ENCODE assay signal across 8 cellular contexts in genomic region chr10:124387078-124387874, GRCh38. TPM values are rescaled to one million over a fixed set of nuclear protein-coding genes. Genes with fewer than 3 reads are reported as not detected.
A peak's percentile ranks its signal among the peaks of the same experiment; 100 is the strongest.
DNase-seq lines count a peak whose midpoint lies in the region; ATAC-seq, FAIRE-seq and TF ChIP-seq lines count a peak whose summit lies in the region.
"Had no signal": no experiment of that assay in that cellular context is flagged by ENCODE, and none has a peak within 500 bp of the region (broad histone marks: within the 10 kb centered on the region; RNA-seq: fewer than 3 reads in every experiment).

No MANE protein-coding gene starts in this region.

- no peak overlapping the region for H3K27ac ChIP-seq in CD8-positive, alpha-beta T cell (ENCODE audit: low read depth, low read length)
- no peak overlapping the region for H3K27ac ChIP-seq in naive thymus-derived CD4-positive, alpha-beta T cell (ENCODE audit: low read depth, low read length)
- no peak overlapping the region for H3K27ac ChIP-seq in kidney (ENCODE audit: low read depth in 2 of 2, low read length in 2 of 2)

- in situ Hi-C loops in astrocyte of the cerebellum (cut with HindIII; ENCODE audit: low sequenced_read_pairs): no loop called here

- H3K36me3 Mint-ChIP-seq in CD8-positive, alpha-beta T cell: no peaks in the 10 kb centered on the region
- H3K36me3 Mint-ChIP-seq in naive thymus-derived CD4-positive, alpha-beta T cell: no peaks in the 10 kb centered on the region

- no peak overlapping the region for H3K9ac ChIP-seq in kidney (ENCODE audit: low read length in 2 of 2)

- no peaks in the 10 kb centered on the region for H3K9me3 Mint-ChIP-seq in CD8-positive, alpha-beta T cell
- H3K9me3 Mint-ChIP-seq in naive thymus-derived CD4-positive, alpha-beta T cell: no peaks in the 10 kb centered on the region

- no peak for ATAC-seq in CD8-positive, alpha-beta T cell
- no peak for ATAC-seq in naive thymus-derived CD4-positive, alpha-beta T cell
- ATAC-seq in HG03045 (IDR thresholded peaks at IDR 0.05; ENCODE audit: unreplicated experiment): no peak
- no peak for ATAC-seq in GM18907 (IDR thresholded peaks at IDR 0.05; ENCODE audit: unreplicated experiment)

- no peak overlapping the region for H3K4me3 ChIP-seq in CD8-positive, alpha-beta T cell (ENCODE audit: low read depth, low read length)
- H3K4me3 ChIP-seq in astrocyte of the cerebellum (ENCODE audit: low read depth, low read length) (no peak overlapping the region), kidney (ENCODE audit: low read length in 2 of 2) (no peak overlapping the region)
- no peak overlapping the region for H3K4me3 ChIP-seq in naive thymus-derived CD4-positive, alpha-beta T cell (ENCODE audit: low read length)

- no peak for DNase-seq in CD8-positive, alpha-beta T cell
- DNase-seq in GM20000 (ENCODE audit: low spot score) (no peak), astrocyte of the cerebellum (ENCODE audit: low read depth) (no peak), kidney (no peak)
- DNase-seq in naive thymus-derived CD4-positive, alpha-beta T cell: no peak
- DNase-seq: NCI-H1092 treated with DMSO at 0.1 percent for 48 hours had no signal

- H3K27me3 ChIP-seq in CD8-positive, alpha-beta T cell (ENCODE audit: insufficient read depth, low read length): no peaks in the 10 kb centered on the region
- H3K27me3 ChIP-seq in naive thymus-derived CD4-positive, alpha-beta T cell (ENCODE audit: control insufficient read depth in 2 of 2, insufficient read depth in 2 of 2, low read length in 2 of 2): no peaks in the 10 kb centered on the region

- FAIRE-seq in kidney (lab: Jason Lieb, UNC): no peak

- H3K27me3 Mint-ChIP-seq in CD8-positive, alpha-beta T cell (ENCODE audit: low read depth): peaks cover 9% of the 10 kb centered on the region
- H3K27me3 Mint-ChIP-seq in naive thymus-derived CD4-positive, alpha-beta T cell: peaks cover 7 to 13% (median 10%) of the 10 kb centered on the region in 5 donors

- H3K4me1 Mint-ChIP-seq in CD8-positive, alpha-beta T cell (ENCODE audit: low read depth): peaks cover 2% of the 10 kb centered on the region
- peaks cover 0 to 2% (median 0%) of the 10 kb centered on the region in 7 donors for H3K4me1 Mint-ChIP-seq in naive thymus-derived CD4-positive, alpha-beta T cell

- POLR2A ChIA-PET in CD8-positive, alpha-beta T cell (lab: Charles Lee): no interaction called here
- POLR2A ChIA-PET in naive thymus-derived CD4-positive, alpha-beta T cell (lab: Charles Lee): no interaction called here

- CTCF ChIA-PET in CD8-positive, alpha-beta T cell (lab: Charles Lee): interaction anchor here (0.7 to 9.7 kb wide), 2 partner anchors 147 to 391 kb away, joined by 3 to 198 read pairs; no protein-coding TSS in a partner anchor
- CTCF ChIA-PET in naive thymus-derived CD4-positive, alpha-beta T cell (lab: Charles Lee): interaction anchor here (7.1 kb wide), 1 partner anchor 391 kb away, joined by 91 read pairs; no protein-coding TSS in a partner anchor

- peaks cover 10% of the 10 kb centered on the region for H3K4me1 ChIP-seq in CD8-positive, alpha-beta T cell (ENCODE audit: insufficient read depth, low read length)
- H3K4me1 ChIP-seq in naive thymus-derived CD4-positive, alpha-beta T cell (ENCODE audit: control insufficient read depth in 2 of 2, insufficient read depth in 2 of 2, low read length in 2 of 2): peaks cover 4 to 5% of the 10 kb centered on the region in 2 donors
- peaks cover 0 to 5% of the 10 kb centered on the region in 2 donors for H3K4me1 ChIP-seq in kidney (ENCODE audit: control insufficient read depth in 1 of 2, insufficient read depth in 1 of 2, low read depth in 1 of 2, low read length in 2 of 2)

- no peaks in the 10 kb centered on the region for H3K36me3 ChIP-seq in CD8-positive, alpha-beta T cell (ENCODE audit: insufficient read depth, low read length)
- no peaks in the 10 kb centered on the region for H3K36me3 ChIP-seq in naive thymus-derived CD4-positive, alpha-beta T cell (ENCODE audit: control insufficient read depth in 2 of 3, insufficient read depth in 3 of 3, low read length in 3 of 3)
- H3K36me3 ChIP-seq in kidney (ENCODE audit: control insufficient read depth in 1 of 2, insufficient read depth in 2 of 2, low read length in 2 of 2): no peaks in the 10 kb centered on the region

- no peak overlapping the region for H3K27ac Mint-ChIP-seq in CD8-positive, alpha-beta T cell
- no peak overlapping the region for H3K27ac Mint-ChIP-seq in naive thymus-derived CD4-positive, alpha-beta T cell

- no peaks in the 10 kb centered on the region for H3K9me3 ChIP-seq in CD8-positive, alpha-beta T cell (ENCODE audit: low read length)
- H3K9me3 ChIP-seq in naive thymus-derived CD4-positive, alpha-beta T cell (ENCODE audit: control insufficient read depth in 2 of 3, low read length in 3 of 3): no peaks in the 10 kb centered on the region
- no peaks in the 10 kb centered on the region for H3K9me3 ChIP-seq in kidney (ENCODE audit: control insufficient read depth in 1 of 2, low read length in 2 of 2)

- H3K4me3 Mint-ChIP-seq in CD8-positive, alpha-beta T cell: peak overlapping the region; percentile 37
- H3K4me3 Mint-ChIP-seq in naive thymus-derived CD4-positive, alpha-beta T cell: peak overlapping the region in 8 of 10 donors; percentile 30 to 73 (median 44)

- intact Hi-C loops in CD8-positive, alpha-beta T cell (cut with DNase I, micrococcal nuclease): loop anchor here in 1 of 2 experiments (5.0 to 10.0 kb wide), 2 partner anchors 1252 to 1330 kb away; partner anchors contain the start of genes EDRF1 and HMX3
- intact Hi-C loops in naive thymus-derived CD4-positive, alpha-beta T cell (cut with micrococcal nuclease): loop anchor here in 1 of 2 donors (10.0 kb wide), 1 partner anchor 152 kb away; no protein-coding TSS in a partner anchor
- intact Hi-C loops in kidney (cut with DNase I): loop anchor here (5.0 kb wide), 1 partner anchor 390 kb away; no protein-coding TSS in a partner anchor

- TF ChIP-seq CTCF in CD8-positive, alpha-beta T cell (IDR thresholded peaks at IDR 0.05): no peak
- peak; percentile 16 for TF ChIP-seq CTCF in GM20000 (IDR thresholded peaks at IDR 0.05; ENCODE audit: extremely low read depth, missing control alignments)
- TF ChIP-seq CTCF in astrocyte of the cerebellum (IDR thresholded peaks at IDR 0.05; ENCODE audit: low read depth, low read length, missing control alignments): peak; percentile 6
- TF ChIP-seq CTCF in kidney (IDR thresholded peaks at IDR 0.05; ENCODE audit: borderline replicate concordance, extremely low read depth, insufficient read depth): no peak

RNA-seq across cellular contexts. Expression of gene OAT, which starts 31.4 kb away (rescaled TPM):
- total RNA-seq in CD8-positive, alpha-beta T cell: 10 to 100 TPM; 49.8 to 56.1 TPM
- total RNA-seq in naive thymus-derived CD4-positive, alpha-beta T cell: 10 to 100 TPM; 29.6 to 47.0 (median 39.1) TPM
- polyA plus RNA-seq in naive thymus-derived CD4-positive, alpha-beta T cell: 10 to 100 TPM; 78.9 to 80.0 TPM
- 44.1 TPM for total RNA-seq in kidney
- 76.6 TPM for polyA plus RNA-seq in kidney (ENCODE audit: insufficient read depth, low read depth, low replicate concordance)

Comparison
In these comparisons a context has a peak if more than half of its experiments do, and no peak if none do; other contexts are left out.
1. CTCF ChIP-seq: peak in GM20000 (single experiment) and astrocyte of the cerebellum (single experiment); none in CD8-positive, alpha-beta T cell (single experiment) and kidney (single experiment).